1 cellular context compared by ENCODE assay signal in genomic region chr19:19404879-19405860, GRCh38.
TF ChIP-seq lines count a peak whose summit lies in the region.

A gene with protein sequence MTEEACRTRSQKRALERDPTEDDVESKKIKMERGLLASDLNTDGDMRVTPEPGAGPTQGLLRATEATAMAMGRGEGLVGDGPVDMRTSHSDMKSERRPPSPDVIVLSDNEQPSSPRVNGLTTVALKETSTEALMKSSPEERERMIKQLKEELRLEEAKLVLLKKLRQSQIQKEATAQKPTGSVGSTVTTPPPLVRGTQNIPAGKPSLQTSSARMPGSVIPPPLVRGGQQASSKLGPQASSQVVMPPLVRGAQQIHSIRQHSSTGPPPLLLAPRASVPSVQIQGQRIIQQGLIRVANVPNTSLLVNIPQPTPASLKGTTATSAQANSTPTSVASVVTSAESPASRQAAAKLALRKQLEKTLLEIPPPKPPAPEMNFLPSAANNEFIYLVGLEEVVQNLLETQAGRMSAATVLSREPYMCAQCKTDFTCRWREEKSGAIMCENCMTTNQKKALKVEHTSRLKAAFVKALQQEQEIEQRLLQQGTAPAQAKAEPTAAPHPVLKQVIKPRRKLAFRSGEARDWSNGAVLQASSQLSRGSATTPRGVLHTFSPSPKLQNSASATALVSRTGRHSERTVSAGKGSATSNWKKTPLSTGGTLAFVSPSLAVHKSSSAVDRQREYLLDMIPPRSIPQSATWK (plus strand): TSS chr19:19405675. CDS start chr19:19465346, 59,671 bp downstream.

TF ChIP-seq in H1, 55 proteins besides CTCF, POLR2A, EP300 and RAD21 (continued from another document):
- TF ChIP-seq SP4 (IDR thresholded peaks at IDR 0.05; ENCODE audit: low read length) (peak; percentile 62; the same call in 1 of the 2 replicates), TBP (IDR thresholded peaks at IDR 0.05; ENCODE audit: low read depth, low read length) (peak; percentile 47; the same call in 1 of the 2 replicates), SP1 (IDR thresholded peaks at IDR 0.05; ENCODE audit: low read depth, low read length) (peak; percentile 61; the same call in 1 of the 2 replicates), PHF8 (conservative IDR thresholded peaks at IDR 0.05; ENCODE audit: low read depth, low read length) (peak; percentile 36; the same call in 1 of the 2 replicates), CREB1 (IDR thresholded peaks at IDR 0.05) (peak; percentile 62), KDM4A (IDR thresholded peaks at IDR 0.05; ENCODE audit: low read depth, low read length, severe bottlenecking) (peak; percentile 91), SIRT6 (IDR thresholded peaks at IDR 0.05; ENCODE audit: low read length) (no peak), POLR2AphosphoS5 (IDR thresholded peaks at IDR 0.05; ENCODE audit: low read depth, low read length) (peak; percentile 23; the same call in 1 of the 2 replicates), TEAD4 (IDR thresholded peaks at IDR 0.05; ENCODE audit: low read depth, low read length) (no peak), ATF3 (IDR thresholded peaks at IDR 0.05; ENCODE audit: insufficient read depth, low read depth, low read length) (no peak), SIN3A (conservative IDR thresholded peaks at IDR 0.05 in 1 of 2, IDR thresholded peaks at IDR 0.05 in 1 of 2; ENCODE audit: low read depth in 1 of 2, low read length in 2 of 2) (0 out of 4 replicates have a peak, but pooled peaks of 1 of the 2 experiments have one; percentile 59), EZH2 (IDR thresholded peaks at IDR 0.05; ENCODE audit: low read depth, low read length, severe bottlenecking) (no peak), RBBP5 (IDR thresholded peaks at IDR 0.05; ENCODE audit: borderline replicate concordance, low read depth, low read length) (peak; percentile 75; the same call in 1 of the 2 replicates), JUND (IDR thresholded peaks at IDR 0.05; ENCODE audit: low read length) (0 out of 2 replicates have a peak, but pooled peaks have one; percentile 7), NRF1 (IDR thresholded peaks at IDR 0.05; ENCODE audit: low read depth, low read length) (peak; percentile 63), HDAC2 (IDR thresholded peaks at IDR 0.05; ENCODE audit: borderline replicate concordance in 1 of 2, low read depth in 2 of 2, low read length in 2 of 2) (peak; percentile 36 to 84; a peak in 3 of 4 replicates)
- TF ChIP-seq, protein P1, sequence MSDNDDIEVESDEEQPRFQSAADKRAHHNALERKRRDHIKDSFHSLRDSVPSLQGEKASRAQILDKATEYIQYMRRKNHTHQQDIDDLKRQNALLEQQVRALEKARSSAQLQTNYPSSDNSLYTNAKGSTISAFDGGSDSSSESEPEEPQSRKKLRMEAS (IDR thresholded peaks at IDR 0.05): peak; percentile 59
- TF ChIP-seq, protein P2, sequence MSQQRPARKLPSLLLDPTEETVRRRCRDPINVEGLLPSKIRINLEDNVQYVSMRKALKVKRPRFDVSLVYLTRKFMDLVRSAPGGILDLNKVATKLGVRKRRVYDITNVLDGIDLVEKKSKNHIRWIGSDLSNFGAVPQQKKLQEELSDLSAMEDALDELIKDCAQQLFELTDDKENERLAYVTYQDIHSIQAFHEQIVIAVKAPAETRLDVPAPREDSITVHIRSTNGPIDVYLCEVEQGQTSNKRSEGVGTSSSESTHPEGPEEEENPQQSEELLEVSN (IDR thresholded peaks at IDR 0.05): peak; percentile 83; the same call in 1 of the 2 replicates
